In the genomic region with DNA sequence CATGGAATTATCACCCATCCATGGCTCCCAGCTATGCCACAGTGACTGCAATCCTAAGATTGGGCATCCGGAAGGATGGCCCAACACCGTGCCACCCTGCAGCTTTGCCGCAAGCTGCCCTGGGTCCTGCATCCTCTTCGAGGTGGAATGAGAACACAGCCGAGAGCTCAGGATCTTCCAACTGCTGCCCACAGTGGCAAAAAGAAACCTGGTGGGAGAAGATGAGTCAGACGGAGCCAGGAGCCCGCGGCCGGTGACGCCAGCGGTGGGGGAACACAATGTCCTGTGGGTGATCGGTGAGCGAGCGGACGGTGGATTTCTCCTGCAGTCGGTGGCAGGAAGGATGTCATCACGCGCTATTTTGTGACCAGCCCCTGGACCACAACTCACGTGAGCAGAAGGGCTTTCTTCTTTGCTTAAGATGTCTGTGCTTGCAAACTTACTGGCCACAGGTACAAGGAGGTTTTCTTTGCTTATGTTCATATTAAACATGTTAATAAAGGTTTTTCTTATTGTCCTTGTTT, we compare ENCODE assay signal across 1 cellular context.
TF ChIP-seq lines count a peak whose summit lies in the region.

No MANE protein-coding gene starts in this region.

TF ChIP-seq in HepG2, 621 proteins besides CTCF, POLR2A, EP300 and RAD21 (continued from another document):
- TF ChIP-seq FOSL2 (CRISPR knock-in tag; IDR thresholded peaks at IDR 0.05): peak; percentile 72
- no peak for TF ChIP-seq ZNF460 (CRISPR knock-in tag; IDR thresholded peaks at IDR 0.05; ENCODE audit: borderline replicate concordance)
- TF ChIP-seq SYNCRIP (IDR thresholded peaks at IDR 0.05; ENCODE audit: insufficient read depth, low read depth, low read length): no peak
- TF ChIP-seq, protein P1, sequence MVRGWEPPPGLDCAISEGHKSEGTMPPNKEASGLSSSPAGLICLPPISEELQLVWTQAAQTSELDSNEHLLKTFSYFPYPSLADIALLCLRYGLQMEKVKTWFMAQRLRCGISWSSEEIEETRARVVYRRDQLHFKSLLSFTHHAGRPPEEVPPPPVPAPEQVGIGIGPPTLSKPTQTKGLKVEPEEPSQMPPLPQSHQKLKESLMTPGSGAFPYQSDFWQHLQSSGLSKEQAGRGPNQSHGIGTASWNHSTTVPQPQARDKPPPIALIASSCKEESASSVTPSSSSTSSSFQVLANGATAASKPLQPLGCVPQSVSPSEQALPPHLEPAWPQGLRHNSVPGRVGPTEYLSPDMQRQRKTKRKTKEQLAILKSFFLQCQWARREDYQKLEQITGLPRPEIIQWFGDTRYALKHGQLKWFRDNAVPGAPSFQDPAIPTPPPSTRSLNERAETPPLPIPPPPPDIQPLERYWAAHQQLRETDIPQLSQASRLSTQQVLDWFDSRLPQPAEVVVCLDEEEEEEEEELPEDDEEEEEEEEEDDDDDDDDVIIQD (CRISPR knock-in tag; IDR thresholded peaks at IDR 0.05; ENCODE audit: low read depth): no peak
- TF ChIP-seq ZBTB38 (CRISPR knock-in tag; IDR thresholded peaks at IDR 0.05): peak; percentile 94
- 0 out of 2 replicates have a peak, but pooled peaks have one; percentile 1 for TF ChIP-seq SNAPC2 (CRISPR knock-in tag; IDR thresholded peaks at IDR 0.05)
- TF ChIP-seq ZNF879 (CRISPR knock-in tag; IDR thresholded peaks at IDR 0.05): no peak
- no peak for TF ChIP-seq SRF (IDR thresholded peaks at IDR 0.05; ENCODE audit: low read depth, low read length)
- TF ChIP-seq ZMYM3 (CRISPR knock-in tag; IDR thresholded peaks at IDR 0.05): no peak
- TF ChIP-seq ZNF383 (CRISPR knock-in tag; IDR thresholded peaks at IDR 0.05; ENCODE audit: borderline replicate concordance): 0 out of 2 replicates have a peak, but pooled peaks have one; percentile 58
- TF ChIP-seq, protein P2, sequence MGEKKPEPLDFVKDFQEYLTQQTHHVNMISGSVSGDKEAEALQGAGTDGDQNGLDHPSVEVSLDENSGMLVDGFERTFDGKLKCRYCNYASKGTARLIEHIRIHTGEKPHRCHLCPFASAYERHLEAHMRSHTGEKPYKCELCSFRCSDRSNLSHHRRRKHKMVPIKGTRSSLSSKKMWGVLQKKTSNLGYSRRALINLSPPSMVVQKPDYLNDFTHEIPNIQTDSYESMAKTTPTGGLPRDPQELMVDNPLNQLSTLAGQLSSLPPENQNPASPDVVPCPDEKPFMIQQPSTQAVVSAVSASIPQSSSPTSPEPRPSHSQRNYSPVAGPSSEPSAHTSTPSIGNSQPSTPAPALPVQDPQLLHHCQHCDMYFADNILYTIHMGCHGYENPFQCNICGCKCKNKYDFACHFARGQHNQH (CRISPR knock-in tag; IDR thresholded peaks at IDR 0.05): 0 out of 2 replicates have a peak, but pooled peaks have one; percentile 0
- 0 out of 2 replicates have a peak, but pooled peaks have one; percentile 0 for TF ChIP-seq ZNF788 (CRISPR knock-in tag; IDR thresholded peaks at IDR 0.05; ENCODE audit: borderline replicate concordance)
- TF ChIP-seq, protein P3, sequence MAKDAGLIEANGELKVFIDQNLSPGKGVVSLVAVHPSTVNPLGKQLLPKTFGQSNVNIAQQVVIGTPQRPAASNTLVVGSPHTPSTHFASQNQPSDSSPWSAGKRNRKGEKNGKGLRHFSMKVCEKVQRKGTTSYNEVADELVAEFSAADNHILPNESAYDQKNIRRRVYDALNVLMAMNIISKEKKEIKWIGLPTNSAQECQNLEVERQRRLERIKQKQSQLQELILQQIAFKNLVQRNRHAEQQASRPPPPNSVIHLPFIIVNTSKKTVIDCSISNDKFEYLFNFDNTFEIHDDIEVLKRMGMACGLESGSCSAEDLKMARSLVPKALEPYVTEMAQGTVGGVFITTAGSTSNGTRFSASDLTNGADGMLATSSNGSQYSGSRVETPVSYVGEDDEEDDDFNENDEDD (CRISPR knock-in tag; IDR thresholded peaks at IDR 0.05; ENCODE audit: borderline replicate concordance): no peak
- TF ChIP-seq ZC3H4 (CRISPR knock-in tag; IDR thresholded peaks at IDR 0.05; ENCODE audit: borderline replicate concordance): peak; percentile 70; the same call in 1 of the 2 replicates
- TF ChIP-seq XRCC5 (optimal IDR thresholded peaks at IDR 0.05; ENCODE audit: low read length): peak; percentile 10
- TF ChIP-seq ZKSCAN5 (CRISPR knock-in tag; IDR thresholded peaks at IDR 0.05): no peak
- 0 out of 2 replicates have a peak, but pooled peaks have one; percentile 8 for TF ChIP-seq NCOR1 (IDR thresholded peaks at IDR 0.05; ENCODE audit: borderline replicate concordance, low read length)
- no peak for TF ChIP-seq ZNF101 (CRISPR knock-in tag; IDR thresholded peaks at IDR 0.05; ENCODE audit: borderline replicate concordance, low read depth)
- TF ChIP-seq CHCHD3 (CRISPR knock-in tag; IDR thresholded peaks at IDR 0.05): 0 out of 2 replicates have a peak, but pooled peaks have one; percentile 2
